In the genomic region with DNA sequence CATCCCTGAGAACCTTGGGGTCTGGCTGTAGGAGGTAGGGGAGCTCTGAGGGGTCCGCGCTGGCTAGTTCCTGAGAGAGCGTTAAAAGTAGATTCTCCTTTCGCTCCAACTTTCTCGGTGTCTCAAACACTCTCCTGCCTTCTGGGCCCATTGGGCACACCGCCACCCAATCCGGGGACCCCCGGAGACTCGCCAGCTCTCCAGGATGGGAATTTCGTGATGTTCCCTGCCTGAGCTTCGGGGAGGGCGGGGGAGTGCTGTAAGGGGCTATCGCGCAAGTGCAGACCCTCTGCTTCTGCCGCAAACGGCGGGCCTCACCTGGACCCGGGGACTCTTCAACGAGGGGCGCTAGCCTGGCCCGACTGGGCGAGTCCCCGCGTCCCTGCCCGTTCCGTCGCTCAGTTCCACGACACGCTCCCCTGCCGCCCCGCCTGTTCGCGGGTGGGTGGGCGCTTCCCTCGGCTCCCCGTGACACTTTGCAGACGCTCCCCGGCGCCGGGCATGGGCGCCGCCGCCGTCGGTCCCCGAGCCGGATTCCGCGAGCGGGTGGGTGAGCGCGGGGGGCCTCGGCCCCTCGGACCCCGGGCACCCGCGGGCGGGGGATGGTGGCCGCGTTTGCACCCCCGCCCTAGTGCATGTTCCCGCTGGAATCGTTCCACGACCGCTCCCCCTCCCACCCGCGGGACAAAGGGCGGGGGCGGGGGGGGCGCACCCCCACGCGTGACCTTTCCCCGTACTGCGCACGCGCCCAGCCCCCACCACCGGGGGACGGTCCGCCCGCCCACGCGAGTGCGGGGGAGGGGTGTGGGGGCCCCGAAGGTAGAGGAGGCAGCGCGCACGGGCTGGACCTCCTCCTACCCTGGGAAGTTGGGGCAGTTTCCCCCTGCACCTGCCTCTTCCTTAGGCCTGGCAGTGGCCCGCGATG, we compare ENCODE assay signal across 8 cellular contexts. TPM values are rescaled to one million over a fixed set of nuclear protein-coding genes. Genes with fewer than 3 reads are reported as not detected.
DNase-seq lines count a peak whose midpoint lies in the region; ATAC-seq, FAIRE-seq and TF ChIP-seq lines count a peak whose summit lies in the region.

A gene (plus strand): TSS at position 481 of the 925 bp plus-strand sequence. CDS start 835 bp downstream, outside the sequence.

- no peak for FAIRE-seq in urothelium cell line (lab: Jason Lieb, UNC)

- H3K36me3 Mint-ChIP-seq in activated naive CD4-positive, alpha-beta T cell treated with anti-CD3 and anti-CD28 coated beads for 36 hours (ENCODE audit: low read depth): peaks cover 16% of the 10 kb centered on the region
- no peaks in the 10 kb centered on the region for H3K36me3 Mint-ChIP-seq in natural killer cell

- no peaks in the 10 kb centered on the region for H3K9me3 Mint-ChIP-seq in activated naive CD4-positive, alpha-beta T cell treated with anti-CD3 and anti-CD28 coated beads for 36 hours
- no peaks in the 10 kb centered on the region for H3K9me3 Mint-ChIP-seq in natural killer cell

- H3K4me1 Mint-ChIP-seq in activated naive CD4-positive, alpha-beta T cell treated with anti-CD3 and anti-CD28 coated beads for 36 hours (ENCODE audit: low read depth): peaks cover 53% of the 10 kb centered on the region
- H3K4me1 Mint-ChIP-seq in natural killer cell: peaks cover 13 to 39% of the 10 kb centered on the region in 2 donors

- H3K4me3 Mint-ChIP-seq in activated naive CD4-positive, alpha-beta T cell treated with anti-CD3 and anti-CD28 coated beads for 36 hours: peak within 1 kb of the TSS; percentile 77
- peak within 1 kb of the TSS; percentile 83 for H3K4me3 Mint-ChIP-seq in natural killer cell

- H3K4me3 ChIP-seq in foreskin fibroblast (ENCODE audit: low read depth in 1 of 2, low read length in 2 of 2): peak within 1 kb of the TSS; percentile 72 to 76

- intact Hi-C loops in activated naive CD4-positive, alpha-beta T cell treated with anti-CD3 and anti-CD28 coated beads for 36 hours (cut with micrococcal nuclease): no loop called here
- intact Hi-C loops in natural killer cell (cut with micrococcal nuclease): no loop called here

- DNase-seq in DMS114 treated with DMSO at 0.1 percent for 48 hours (lab: John Stamatoyannopoulos, UW; ENCODE audit: unreplicated experiment): peak; percentile 79
- peak; percentile 55 for DNase-seq in NCI-H82 treated with DMSO at 0.1 percent for 48 hours (lab: John Stamatoyannopoulos, UW; ENCODE audit: unreplicated experiment)
- DNase-seq in activated naive CD4-positive, alpha-beta T cell treated with anti-CD3 and anti-CD28 coated beads for 36 hours: peak; percentile 49
- DNase-seq in foreskin fibroblast: peak; percentile 75 to 89
- no peak for DNase-seq in natural killer cell
- DNase-seq in urothelium cell line (ENCODE audit: low spot score): peak; percentile 46

- peak within 1 kb of the TSS; percentile 85 for H3K27ac Mint-ChIP-seq in activated naive CD4-positive, alpha-beta T cell treated with anti-CD3 and anti-CD28 coated beads for 36 hours
- peak within 1 kb of the TSS in 1 of 2 donors; percentile 76 for H3K27ac Mint-ChIP-seq in natural killer cell

- CTCF ChIA-PET in activated naive CD4-positive, alpha-beta T cell treated with anti-CD3 and anti-CD28 coated beads for 36 hours (lab: Charles Lee): interaction anchor here (0.6 to 2.9 kb wide), 5 partner anchors 10 to 180 kb away, joined by 3 to 20 read pairs (median 6); a partner anchor contains a TSS

- no peak for TF ChIP-seq CTCF in foreskin fibroblast (IDR thresholded peaks at IDR 0.05; ENCODE audit: low read depth, low read length)
- TF ChIP-seq CTCF in natural killer cell (IDR thresholded peaks at IDR 0.05): no peak

- no peaks in the 10 kb centered on the region for H3K27me3 Mint-ChIP-seq in activated naive CD4-positive, alpha-beta T cell treated with anti-CD3 and anti-CD28 coated beads for 36 hours (ENCODE audit: low read depth)
- peaks cover 0 to 7% of the 10 kb centered on the region in 2 donors for H3K27me3 Mint-ChIP-seq in natural killer cell (ENCODE audit: low read depth in 2 of 2)

- ATAC-seq in HG02798 (IDR thresholded peaks at IDR 0.05; ENCODE audit: poor library complexity, unreplicated experiment) (peak; percentile 40), natural killer cell (peak; percentile 36 to 51 (median 49)), GM21390 (IDR thresholded peaks at IDR 0.05; ENCODE audit: unreplicated experiment) (no peak)

RNA-seq across cellular contexts. Expression of the gene that starts here (rescaled TPM):
- 1 to 10 TPM; 4.2 to 4.4 TPM for total RNA-seq in activated naive CD4-positive, alpha-beta T cell treated with anti-CD3 and anti-CD28 coated beads for 36 hours
- total RNA-seq in natural killer cell: 1 to 10 TPM; 2.0 to 3.2 (median 3.2) TPM
